In the genomic region with DNA sequence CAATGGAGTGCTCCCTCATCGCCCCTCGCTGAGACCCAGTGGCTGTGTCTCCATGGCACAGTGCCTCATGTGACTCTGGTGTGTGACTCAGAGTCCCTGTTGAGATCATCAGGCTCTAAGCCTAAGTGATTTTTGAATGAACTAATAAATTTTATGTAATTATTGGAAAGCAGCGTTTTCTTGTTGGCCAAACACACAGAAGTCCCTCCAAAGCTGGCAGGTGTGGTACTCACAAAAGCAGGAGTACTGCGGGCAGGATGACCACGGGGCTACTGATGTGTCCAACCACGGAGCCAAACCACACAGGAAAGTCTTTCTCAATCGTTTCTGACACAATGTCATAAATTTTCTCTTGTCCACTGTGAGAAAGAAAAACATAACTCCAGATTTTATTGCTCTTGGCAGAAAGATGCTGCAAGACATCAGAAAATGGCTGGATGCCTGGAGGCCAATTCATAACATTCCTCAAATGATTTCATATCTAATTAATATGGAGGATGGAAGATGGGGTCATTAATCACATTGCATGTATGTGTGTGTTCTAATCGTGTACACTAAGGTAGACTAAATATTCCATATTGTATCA, we compare ENCODE assay signal across 10 cellular contexts. TPM values are rescaled to one million over a fixed set of nuclear protein-coding genes. Genes with fewer than 3 reads are reported as not detected.
DNase-seq lines count a peak whose midpoint lies in the region; ATAC-seq, FAIRE-seq and TF ChIP-seq lines count a peak whose summit lies in the region.
"Had no signal": no experiment of that assay in that cellular context is flagged by ENCODE, and none has a peak within 500 bp of the region (broad histone marks: within the 10 kb centered on the region; RNA-seq: fewer than 3 reads in every experiment).

No MANE protein-coding gene starts in this region.

- no peaks in the 10 kb centered on the region for H3K9me3 ChIP-seq in pancreas
- H3K9me3 ChIP-seq: SJSA1 had no signal

- WGBS in pancreas, 2 donors: 55 to 56% methylated on average over 8 of the region's 8 CpGs

- intact Hi-C loops in pancreas (cut with DNase I): no loop called here
- intact Hi-C loops in activated CD4-positive, alpha-beta memory T cell treated with anti-CD3 and anti-CD28 coated beads for 36 hours (cut with micrococcal nuclease): loop anchor here (10.0 kb wide), 1 partner anchor 56 kb away; no protein-coding TSS in a partner anchor

- no peak for FAIRE-seq in pancreas (lab: Jason Lieb, UNC)

- H3K27ac Mint-ChIP-seq in activated CD4-positive, alpha-beta memory T cell treated with anti-CD3 and anti-CD28 coated beads for 36 hours: no peak overlapping the region

- H3K4me3 Mint-ChIP-seq in activated CD4-positive, alpha-beta memory T cell treated with anti-CD3 and anti-CD28 coated beads for 36 hours: no peak overlapping the region

- H3K27me3 ChIP-seq in BJ (ENCODE audit: control insufficient read depth, insufficient read depth, low read length) (no peaks in the 10 kb centered on the region), pancreas (no peaks in the 10 kb centered on the region)
- H3K27me3 ChIP-seq: SJSA1 had no signal

- H3K36me3 Mint-ChIP-seq in activated CD4-positive, alpha-beta memory T cell treated with anti-CD3 and anti-CD28 coated beads for 36 hours: no peaks in the 10 kb centered on the region

- POLR2A ChIA-PET in BJ (lab: Charles Lee): no interaction called here
- POLR2A ChIA-PET in activated CD4-positive, alpha-beta memory T cell treated with anti-CD3 and anti-CD28 coated beads for 36 hours (lab: Charles Lee): no interaction called here

- no peaks in the 10 kb centered on the region for H3K9me3 Mint-ChIP-seq in activated CD4-positive, alpha-beta memory T cell treated with anti-CD3 and anti-CD28 coated beads for 36 hours

- H3K27ac ChIP-seq in pancreas: peak overlapping the region in 2 of 4 donors; percentile 25 to 49
- H3K27ac ChIP-seq: SJSA1 had no signal

- H3K4me1 Mint-ChIP-seq in activated CD4-positive, alpha-beta memory T cell treated with anti-CD3 and anti-CD28 coated beads for 36 hours (ENCODE audit: low read depth): peaks cover 8% of the 10 kb centered on the region

- no peak overlapping the region for H3K4me3 ChIP-seq in BJ (ENCODE audit: low read depth, low read length)
- no peak overlapping the region for H3K4me3 ChIP-seq in epithelial cell of esophagus (ENCODE audit: low read length)
- no peak overlapping the region for H3K4me3 ChIP-seq in pancreas
- H3K4me3 ChIP-seq: SJSA1 had no signal

- no peaks in the 10 kb centered on the region for H3K27me3 Mint-ChIP-seq in activated CD4-positive, alpha-beta memory T cell treated with anti-CD3 and anti-CD28 coated beads for 36 hours

- peak; percentile 55 to 78 (median 65) for ATAC-seq in pancreas
- ATAC-seq in GM19035 (IDR thresholded peaks at IDR 0.05; ENCODE audit: unreplicated experiment): no peak

- H3K36me3 ChIP-seq in BJ (ENCODE audit: control insufficient read depth, insufficient read depth, low read length): no peaks in the 10 kb centered on the region
- no peaks in the 10 kb centered on the region for H3K36me3 ChIP-seq in pancreas
- H3K36me3 ChIP-seq: SJSA1 had no signal

- CTCF ChIA-PET in BJ (lab: Yijun Ruan, JAX): interaction anchor here (0.7 to 5.1 kb wide), 4 partner anchors 11 to 71 kb away, joined by 4 to 53 read pairs (median 4); no protein-coding TSS in a partner anchor
- CTCF ChIA-PET in activated CD4-positive, alpha-beta memory T cell treated with anti-CD3 and anti-CD28 coated beads for 36 hours (lab: Charles Lee): interaction anchor here (0.6 to 5.7 kb wide), 5 partner anchors 55 to 414 kb away, joined by 3 to 65 read pairs (median 7); no protein-coding TSS in a partner anchor

- peaks cover 0 to 9% (median 0%) of the 10 kb centered on the region in 3 donors for H3K4me1 ChIP-seq in pancreas
- H3K4me1 ChIP-seq: SJSA1 had no signal

- peak; percentile 70 for DNase-seq in BJ (ENCODE audit: low read depth)
- DNase-seq in NCI-H446 treated with DMSO at 0.1 percent for 48 hours (lab: John Stamatoyannopoulos, UW): peak; percentile 78
- peak; percentile 40 for DNase-seq in epithelial cell of esophagus (ENCODE audit: low read depth)
- DNase-seq in pancreas: peak in 2 of 6 donors; percentile 5 to 22
- no peak for DNase-seq in activated CD4-positive, alpha-beta memory T cell treated with anti-CD3 and anti-CD28 coated beads for 36 hours
- DNase-seq in NCI-H2107 (lab: John Stamatoyannopoulos, UW): no peak
- DNase-seq in NCI-H1694 (lab: John Stamatoyannopoulos, UW): no peak

- TF ChIP-seq CTCF in BJ (IDR thresholded peaks at IDR 0.05; ENCODE audit: insufficient read depth, low read depth, low read length) (no peak), epithelial cell of esophagus (IDR thresholded peaks at IDR 0.05; ENCODE audit: insufficient read depth, low read depth, low read length, missing control alignments) (no peak), pancreas (IDR thresholded peaks at IDR 0.05) (no peak)

RNA-seq across cellular contexts. Expression of a gene that starts 14.6 kb away (rescaled TPM):
- 5.1 and 5.9 TPM in 2 replicates for polyA plus RNA-seq in BJ (2011; rRNA removed)
- polyA minus RNA-seq in BJ (2011; rRNA and poly(A)+ RNA removed): 2.7 and 4.8 TPM in 2 replicates
- 1 to 10 TPM; 1.1 to 2.9 (median 2.0) TPM for total RNA-seq in pancreas
- 1 to 10 TPM; 3.8 to 4.0 TPM for polyA plus RNA-seq in pancreas
- total RNA-seq in activated CD4-positive, alpha-beta memory T cell treated with anti-CD3 and anti-CD28 coated beads for 36 hours: 1 to 10 TPM; 7.3 to 9.1 TPM

RNA-seq across cellular contexts. Expression of a gene that starts 35.5 kb away (rescaled TPM):
- polyA plus RNA-seq in BJ (2011; rRNA removed) (not detected in 2 replicates), pancreas (under 1 TPM in 1 of 2 donors, not detected in 1; 0.05 TPM)
- polyA minus RNA-seq in BJ (2011; rRNA and poly(A)+ RNA removed): not detected in 2 replicates
- under 1 TPM in 1 of 6 donors, not detected in 5; 0.03 TPM for total RNA-seq in pancreas
- not detected for total RNA-seq in activated CD4-positive, alpha-beta memory T cell treated with anti-CD3 and anti-CD28 coated beads for 36 hours
- total RNA-seq: HT-29 had no signal

Comparison
In these comparisons a context has a peak if more than half of its experiments do, and no peak if none do; other contexts are left out.
1. DNase-seq: peak in BJ (single experiment), NCI-H446 treated with DMSO at 0.1 percent for 48 hours (single experiment) and epithelial cell of esophagus (single experiment); none in activated CD4-positive, alpha-beta memory T cell treated with anti-CD3 and anti-CD28 coated beads for 36 hours (single experiment), NCI-H2107 (single experiment) and NCI-H1694 (single experiment).